In the genomic region with DNA sequence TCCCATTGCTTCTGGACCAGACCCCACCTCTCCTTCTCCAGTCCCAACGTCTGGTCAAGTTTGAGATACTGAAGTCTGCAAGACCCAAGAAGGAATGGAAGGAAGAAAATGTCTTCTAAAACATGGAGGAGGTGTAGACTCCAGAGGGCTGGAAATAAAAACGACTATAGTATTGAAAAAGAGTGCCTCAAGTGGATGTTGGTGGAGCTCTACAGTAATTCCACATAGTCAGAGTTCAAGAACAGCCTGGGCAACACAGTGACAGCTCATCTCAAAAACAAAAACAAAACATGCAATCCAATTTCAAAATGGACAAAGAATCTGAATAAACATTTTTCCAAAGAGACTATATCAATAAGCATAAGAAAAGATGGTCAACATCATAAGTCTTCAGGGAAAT, we compare ENCODE assay signal across 1 cellular context.
TF ChIP-seq lines count a peak whose summit lies in the region.

No MANE protein-coding gene starts in this region.

TF ChIP-seq in GM23338, 12 proteins besides CTCF, POLR2A, EP300 and RAD21 (continued from another document):
- no peak for TF ChIP-seq REST (IDR thresholded peaks at IDR 0.05; ENCODE audit: unreplicated experiment)
